ENCODE assay signal across 13 cellular contexts in genomic region chr6:6656287-6656686, GRCh38.
A peak's percentile ranks its signal among the peaks of the same experiment; 100 is the strongest.
DNase-seq lines count a peak whose midpoint lies in the region; ATAC-seq and TF ChIP-seq lines count a peak whose summit lies in the region.
"Had no signal": no experiment of that assay in that cellular context is flagged by ENCODE, and none has a peak within 500 bp of the region (broad histone marks: within the 10 kb centered on the region; RNA-seq: fewer than 3 reads in every experiment).

No MANE protein-coding gene starts in this region.

- H3K4me3 ChIP-seq in right lobe of liver (no peak overlapping the region), osteoblast (ENCODE audit: insufficient read depth, low read length) (no peak overlapping the region)
- H3K4me3 ChIP-seq: pancreas, tibial nerve had no signal

- H3K4me1 ChIP-seq in right lobe of liver, result peaks cover 0 to under 1% (median 0%) of the 10 kb centered on the region in 4 donors
- no peaks in the 10 kb centered on the region for H3K4me1 ChIP-seq in osteoblast (ENCODE audit: insufficient read depth, low read length)
- H3K4me1 ChIP-seq: pancreas had no signal

- H3K9me3 Mint-ChIP-seq in stimulated activated naive CD8-positive, alpha-beta T cell treated with anti-CD3 and anti-CD28 coated beads, Interleukin-15, Interleukin-2, amounts not matched to agents 100 ng/mL and 50 ng/mL, for 24 hours, result no peaks in the 10 kb centered on the region
- no peaks in the 10 kb centered on the region for H3K9me3 Mint-ChIP-seq in activated CD4-positive, alpha-beta memory T cell treated with anti-CD3 and anti-CD28 coated beads for 36 hours

- H3K27ac Mint-ChIP-seq in stimulated activated naive CD8-positive, alpha-beta T cell treated with anti-CD3 and anti-CD28 coated beads, Interleukin-15, Interleukin-2, amounts not matched to agents 100 ng/mL and 50 ng/mL, for 24 hours, result peak overlapping the region; percentile 92
- peak overlapping the region; percentile 89 for H3K27ac Mint-ChIP-seq in activated CD4-positive, alpha-beta memory T cell treated with anti-CD3 and anti-CD28 coated beads for 36 hours

- no peaks in the 10 kb centered on the region for H4K20me1 ChIP-seq in osteoblast (ENCODE audit: insufficient read depth, low read length)

- no peaks in the 10 kb centered on the region for H3K79me2 ChIP-seq in osteoblast (ENCODE audit: insufficient read depth, low read length)

- ATAC-seq in stimulated activated naive CD8-positive, alpha-beta T cell treated with anti-CD3 and anti-CD28 coated beads, Interleukin-15, Interleukin-2, amounts not matched to agents 100 U/mL and 50 U/mL, for 24 hours, result no peak
- ATAC-seq in right lobe of liver, result peak; percentile 45 to 64 (median 56)
- ATAC-seq in HG03196 (IDR thresholded peaks at IDR 0.05; ENCODE audit: unreplicated experiment), result no peak
- no peak for ATAC-seq in left colon
- ATAC-seq: pancreas had no signal

- POLR2A ChIA-PET in activated CD4-positive, alpha-beta memory T cell treated with anti-CD3 and anti-CD28 coated beads for 36 hours (lab: Charles Lee), result interaction anchor here (0.6 kb wide), 1 partner anchor 143 kb away, joined by 3 read pairs; no protein-coding TSS in a partner anchor

- H3K36me3 ChIP-seq in right lobe of liver (no peaks in the 10 kb centered on the region), osteoblast (ENCODE audit: insufficient read depth, low read length) (no peaks in the 10 kb centered on the region)
- H3K36me3 ChIP-seq: pancreas, tibial nerve had no signal

- no peaks in the 10 kb centered on the region for H3K27me3 ChIP-seq in right lobe of liver
- no peaks in the 10 kb centered on the region for H3K27me3 ChIP-seq in osteoblast (ENCODE audit: insufficient read depth, low read length)
- H3K27me3 ChIP-seq: pancreas, tibial nerve had no signal

- DNase-seq in stimulated activated naive CD8-positive, alpha-beta T cell treated with anti-CD3 and anti-CD28 coated beads, Interleukin-15, Interleukin-2, amounts not matched to agents 100 U/mL and 50 U/mL, for 24 hours, result no peak
- peak; percentile 31 for DNase-seq in activated CD4-positive, alpha-beta memory T cell treated with anti-CD3 and anti-CD28 coated beads for 36 hours
- DNase-seq in right lobe of liver, result no peak
- no peak for DNase-seq in osteoblast (ENCODE audit: insufficient read length, low spot score, missing footprints)
- DNase-seq in left colon, result no peak
- no peak for DNase-seq in inferior parietal cortex (ENCODE audit: extremely low spot score)
- DNase-seq: IMR-90, NCI-H1105 treated with DMSO at 0.1 percent for 48 hours, NCI-H2227 treated with DMSO at 0.1 percent for 48 hours, pancreas had no signal

- H3K27me3 Mint-ChIP-seq in stimulated activated naive CD8-positive, alpha-beta T cell treated with anti-CD3 and anti-CD28 coated beads, Interleukin-15, Interleukin-2, amounts not matched to agents 100 ng/mL and 50 ng/mL, for 24 hours, result no peaks in the 10 kb centered on the region
- H3K27me3 Mint-ChIP-seq in activated CD4-positive, alpha-beta memory T cell treated with anti-CD3 and anti-CD28 coated beads for 36 hours, result no peaks in the 10 kb centered on the region

- H3K4me1 Mint-ChIP-seq in stimulated activated naive CD8-positive, alpha-beta T cell treated with anti-CD3 and anti-CD28 coated beads, Interleukin-15, Interleukin-2, amounts not matched to agents 100 ng/mL and 50 ng/mL, for 24 hours (ENCODE audit: low read depth), result peaks cover 68% of the 10 kb centered on the region
- peaks cover 78% of the 10 kb centered on the region for H3K4me1 Mint-ChIP-seq in activated CD4-positive, alpha-beta memory T cell treated with anti-CD3 and anti-CD28 coated beads for 36 hours (ENCODE audit: low read depth)

- H3K4me2 ChIP-seq in osteoblast (ENCODE audit: insufficient read depth, low read length), result no peak overlapping the region

- H3K27ac ChIP-seq in right lobe of liver (peak overlapping the region in 1 of 3 donors; percentile 0), osteoblast (ENCODE audit: low read depth, low read length) (no peak overlapping the region)
- H3K27ac ChIP-seq: pancreas, tibial nerve had no signal

- TF ChIP-seq CTCF in right lobe of liver (IDR thresholded peaks at IDR 0.05), result no peak
- no peak for TF ChIP-seq CTCF in osteoblast (IDR thresholded peaks at IDR 0.05; ENCODE audit: extremely low read depth, low read depth, low read length)

- WGBS in right lobe of liver (ENCODE audit: insufficient coverage, low coverage, low lambda C conversion rate, missing lambda C conversion rate), result 27% methylated on average over 2 of the region's 3 CpGs

- intact Hi-C loops in activated CD4-positive, alpha-beta memory T cell treated with anti-CD3 and anti-CD28 coated beads for 36 hours (cut with micrococcal nuclease), result loop anchor here (1.0 to 5.0 kb wide), 5 partner anchors 8 to 262 kb away; no protein-coding TSS in a partner anchor
- intact Hi-C loops in right lobe of liver (cut with DNase I) (no loop called here), left colon (cut with DNase I, micrococcal nuclease) (no loop called here)

- no peak for TF ChIP-seq POLR2A in right lobe of liver (IDR thresholded peaks at IDR 0.05)

- H3K9me3 ChIP-seq in right lobe of liver (no peaks in the 10 kb centered on the region), osteoblast (ENCODE audit: low read depth, low read length) (no peaks in the 10 kb centered on the region)
- H3K9me3 ChIP-seq: pancreas, tibial nerve had no signal

- H2AFZ ChIP-seq in osteoblast (ENCODE audit: low read length), result no peak overlapping the region

- no peaks in the 10 kb centered on the region for H3K36me3 Mint-ChIP-seq in stimulated activated naive CD8-positive, alpha-beta T cell treated with anti-CD3 and anti-CD28 coated beads, Interleukin-15, Interleukin-2, amounts not matched to agents 100 ng/mL and 50 ng/mL, for 24 hours (ENCODE audit: low read depth)
- peaks cover 2% of the 10 kb centered on the region for H3K36me3 Mint-ChIP-seq in activated CD4-positive, alpha-beta memory T cell treated with anti-CD3 and anti-CD28 coated beads for 36 hours

- CTCF ChIA-PET in activated CD4-positive, alpha-beta memory T cell treated with anti-CD3 and anti-CD28 coated beads for 36 hours (lab: Charles Lee), result no interaction called here

- H3K4me3 Mint-ChIP-seq in stimulated activated naive CD8-positive, alpha-beta T cell treated with anti-CD3 and anti-CD28 coated beads, Interleukin-15, Interleukin-2, amounts not matched to agents 100 ng/mL and 50 ng/mL, for 24 hours, result no peak overlapping the region
- H3K4me3 Mint-ChIP-seq in activated CD4-positive, alpha-beta memory T cell treated with anti-CD3 and anti-CD28 coated beads for 36 hours, result no peak overlapping the region

Comparison
In these comparisons a context has a peak if more than half of its experiments do, and no peak if none do; other contexts are left out.
1. ATAC-seq: peak in right lobe of liver (4 of 4); none in stimulated activated naive CD8-positive, alpha-beta T cell treated with anti-CD3 and anti-CD28 coated beads, Interleukin-15, Interleukin-2, amounts not matched to agents 100 U/mL and 50 U/mL, for 24 hours (single experiment), HG03196 (single experiment) and left colon (single experiment).